ENCODE assay signal across 8 cellular contexts in the genomic region with DNA sequence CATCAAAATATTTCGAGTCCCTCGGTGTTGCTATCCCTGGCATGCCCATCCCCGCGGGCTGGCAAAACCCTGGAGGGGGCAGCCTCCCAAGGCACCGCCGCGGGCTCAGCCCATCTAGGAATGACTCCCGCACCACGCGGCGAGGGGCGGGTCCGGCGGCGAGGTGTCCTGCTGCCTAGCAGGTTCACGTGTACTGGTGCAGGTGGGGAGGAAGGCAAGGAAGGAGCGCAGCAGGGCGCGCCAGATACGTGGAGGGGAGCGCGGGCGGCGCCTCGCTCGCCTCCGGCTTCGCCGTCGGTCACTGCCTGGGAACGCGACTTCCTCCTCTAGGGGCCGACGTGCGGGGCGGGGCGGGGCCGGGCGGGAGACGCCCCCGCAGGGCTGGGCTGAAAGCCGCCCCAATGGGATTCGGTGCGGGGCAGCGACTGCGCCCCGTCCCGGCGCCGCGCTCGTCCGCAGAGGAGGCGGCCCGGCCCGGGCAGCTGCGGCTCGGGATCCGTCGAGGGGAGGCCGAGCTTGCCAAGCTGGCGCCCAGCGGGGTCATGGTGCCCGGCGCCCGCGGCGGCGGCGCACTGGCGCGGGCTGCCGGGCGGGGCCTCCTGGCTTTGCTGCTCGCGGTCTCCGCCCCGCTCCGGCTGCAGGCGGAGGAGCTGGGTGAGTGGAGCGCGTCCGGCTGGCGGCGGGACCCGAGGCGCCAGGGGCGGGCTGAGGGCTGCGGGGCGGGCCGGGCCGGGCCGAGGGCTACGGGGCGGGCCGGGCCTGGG. TPM values are rescaled to one million over a fixed set of nuclear protein-coding genes. Genes with fewer than 3 reads are reported as not detected.
A peak's percentile ranks its signal among the peaks of the same experiment; 100 is the strongest.
DNase-seq lines count a peak whose midpoint lies in the region; ATAC-seq and TF ChIP-seq lines count a peak whose summit lies in the region.

Gene DCBLD1, plus strand, starts transcription at position 435 of the 764 bp plus-strand sequence. Its CDS starts 108 bp downstream, at position 543.

- H3K27me3 ChIP-seq in effector memory CD4-positive, alpha-beta T cell (replicated peaks; ENCODE audit: control insufficient read depth, insufficient read depth, low read length, poor library complexity, severe bottlenecking) = peaks cover 4% of the 10 kb centered on the region

- H3K4me3 Mint-ChIP-seq in activated CD4-positive, alpha-beta memory T cell treated with anti-CD3 and anti-CD28 coated beads, Interleukin-2, amount 10 ng/mL, durations not matched to agents 7 days and 5 days = peak within 1 kb of the TSS; percentile 81

- no peak within 1 kb of the TSS for H3K27ac ChIP-seq in effector memory CD4-positive, alpha-beta T cell (ENCODE audit: insufficient read depth, low read length, poor library complexity, severe bottlenecking)

- CTCF ChIA-PET in activated CD4-positive, alpha-beta memory T cell treated with anti-CD3 and anti-CD28 coated beads, Interleukin-2, amount 10 ng/mL, durations not matched to agents 7 days and 5 days (lab: Charles Lee) = interaction anchor here (1.3 to 5.0 kb wide), 8 partner anchors 12 to 122 kb away, joined by 3 to 22 read pairs (median 6); partner anchors contain the start of gene GOPC

- POLR2A ChIA-PET in activated CD4-positive, alpha-beta memory T cell treated with anti-CD3 and anti-CD28 coated beads, Interleukin-2, amount 10 ng/mL, durations not matched to agents 7 days and 5 days (lab: Charles Lee) = interaction anchor here (0.7 to 6.1 kb wide), 10 partner anchors 10 to 194 kb away, joined by 3 to 57 read pairs (median 4); partner anchors contain the start of gene GOPC

- no peaks in the 10 kb centered on the region for H3K9me3 ChIP-seq in effector memory CD4-positive, alpha-beta T cell (ENCODE audit: control insufficient read depth, low read length)

- no peaks in the 10 kb centered on the region for H3K36me3 ChIP-seq in effector memory CD4-positive, alpha-beta T cell (ENCODE audit: control insufficient read depth, insufficient read depth, low read length)

- H3K4me1 ChIP-seq in effector memory CD4-positive, alpha-beta T cell (ENCODE audit: control insufficient read depth, insufficient read depth, low read length, poor library complexity, severe bottlenecking) = peaks cover 9% of the 10 kb centered on the region

- H3K4me1 Mint-ChIP-seq in activated CD4-positive, alpha-beta memory T cell treated with anti-CD3 and anti-CD28 coated beads, Interleukin-2, amount 10 ng/mL, durations not matched to agents 7 days and 5 days = peaks cover 24% of the 10 kb centered on the region

- peaks cover 30% of the 10 kb centered on the region for H3K27me3 Mint-ChIP-seq in activated CD4-positive, alpha-beta memory T cell treated with anti-CD3 and anti-CD28 coated beads, Interleukin-2, amount 10 ng/mL, durations not matched to agents 7 days and 5 days

- peak within 1 kb of the TSS; percentile 86 for H3K4me3 ChIP-seq in AG09309 (ENCODE audit: control insufficient read depth, low read depth, low read length)
- peak within 1 kb of the TSS; percentile 65 for H3K4me3 ChIP-seq in effector memory CD4-positive, alpha-beta T cell (ENCODE audit: insufficient read depth, low read depth, low read length, poor library complexity, severe bottlenecking)

- peaks cover 12% of the 10 kb centered on the region for H3K36me3 Mint-ChIP-seq in activated CD4-positive, alpha-beta memory T cell treated with anti-CD3 and anti-CD28 coated beads, Interleukin-2, amount 10 ng/mL, durations not matched to agents 7 days and 5 days (ENCODE audit: low read depth)

- DNase-seq in AG09309 (ENCODE audit: low read depth) (no peak), NCI-H69 (lab: John Stamatoyannopoulos, UW) (peak; percentile 68), lung microvascular endothelial cell (ENCODE audit: low read depth in 2 of 2) (peak; percentile 83 to 85)
- DNase-seq in activated CD4-positive, alpha-beta memory T cell treated with anti-CD3 and anti-CD28 coated beads, Interleukin-2, amount 10 ng/mL, durations not matched to agents 7 days and 5 days = peak; percentile 76
- DNase-seq in effector memory CD4-positive, alpha-beta T cell = peak; percentile 50 to 56 (median 52)
- DNase-seq in stimulated activated CD8-positive, alpha-beta memory T cell treated with anti-CD3 and anti-CD28 coated beads, Interleukin-12 subunit alpha, Interleukin-12 subunit beta, amount 100 ng/mL, for 4 hours (ENCODE audit: low read depth) = peak; percentile 32

- H3K27ac Mint-ChIP-seq in activated CD4-positive, alpha-beta memory T cell treated with anti-CD3 and anti-CD28 coated beads, Interleukin-2, amount 10 ng/mL, durations not matched to agents 7 days and 5 days = peak within 1 kb of the TSS; percentile 68

- ATAC-seq in GM18907 (IDR thresholded peaks at IDR 0.05; ENCODE audit: unreplicated experiment) (peak; percentile 87), HG03097 (IDR thresholded peaks at IDR 0.05; ENCODE audit: low FRiP score, unreplicated experiment) (peak; percentile 74)

- H3K9me3 Mint-ChIP-seq in activated CD4-positive, alpha-beta memory T cell treated with anti-CD3 and anti-CD28 coated beads, Interleukin-2, amount 10 ng/mL, durations not matched to agents 7 days and 5 days = no peaks in the 10 kb centered on the region

- TF ChIP-seq CTCF in AG09309 (IDR thresholded peaks at IDR 0.05; ENCODE audit: control insufficient read depth, insufficient read depth, low read depth, low read length, missing control alignments) = peak; percentile 2

RNA-seq across cellular contexts. Expression of gene DCBLD1, which starts in this region (rescaled TPM):
- total RNA-seq in activated CD4-positive, alpha-beta memory T cell treated with anti-CD3 and anti-CD28 coated beads, Interleukin-2, amount 10 ng/mL, durations not matched to agents 7 days and 5 days = 10 to 100 TPM in 1 of 2 experiments, 1 to 10 TPM in 1; 7.8 to 10.6 TPM
- total RNA-seq in lung microvascular endothelial cell = 24.4 and 32.3 TPM in 2 replicates
